ENCODE assay signal across 15 cellular contexts in the genomic region with DNA sequence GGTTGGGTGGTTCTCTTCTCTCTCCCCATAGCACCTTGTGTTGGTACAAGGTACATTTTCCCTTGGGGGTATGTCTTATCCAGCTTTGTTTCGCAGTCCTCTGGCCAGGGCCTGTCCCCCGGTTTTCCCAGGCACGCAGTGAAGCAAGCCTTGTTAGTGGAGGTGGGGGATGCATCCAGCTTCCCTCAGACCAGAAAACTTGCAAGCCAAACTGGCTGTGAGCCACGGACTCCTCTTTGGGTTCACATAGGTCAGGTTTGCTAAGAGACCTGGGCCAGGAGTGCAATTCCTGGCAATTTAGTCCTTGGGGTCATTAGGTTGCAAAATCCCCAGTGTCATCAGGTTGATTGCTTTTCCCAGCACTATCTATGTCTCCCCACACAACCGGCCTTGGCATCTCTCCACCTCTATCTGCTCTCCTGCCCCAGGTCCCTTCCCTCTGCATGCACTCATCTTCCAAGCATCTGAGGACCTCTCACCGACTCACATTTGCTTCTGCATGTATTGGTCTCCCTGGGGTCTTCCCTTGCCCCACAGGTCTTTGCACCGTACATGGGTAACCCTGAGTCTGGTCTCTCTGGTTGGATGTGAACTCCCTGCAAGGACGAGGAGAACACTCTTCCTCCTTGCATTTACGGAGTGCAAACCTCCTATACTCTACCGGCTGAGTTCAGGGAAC. TPM values are rescaled to one million over a fixed set of nuclear protein-coding genes. Genes with fewer than 3 reads are reported as not detected.
A peak's percentile ranks its signal among the peaks of the same experiment; 100 is the strongest.
DNase-seq lines count a peak whose midpoint lies in the region; ATAC-seq, FAIRE-seq and TF ChIP-seq lines count a peak whose summit lies in the region.
"Had no signal": no experiment of that assay in that cellular context is flagged by ENCODE, and none has a peak within 500 bp of the region (broad histone marks: within the 10 kb centered on the region; RNA-seq: fewer than 3 reads in every experiment).

No MANE protein-coding gene starts in this region.

- in situ Hi-C loops in mammary epithelial cell (cut with MboI; ENCODE audit: low sequenced_read_pairs in 2 of 2) (no loop called here), HepG2 (cut with HindIII; ENCODE audit: extremely low pct_ligation_motif_present, low pct_unique_long_range_greater_than_20kb) (loop anchor here (5.0 kb wide), 2 partner anchors 59 to 96 kb away; no protein-coding TSS in a partner anchor)

- H3K9me3 ChIP-seq in mammary epithelial cell (replicated peaks; ENCODE audit: insufficient read depth, low read length) (no peaks in the 10 kb centered on the region), HepG2 (ENCODE audit: low read length) (no peaks in the 10 kb centered on the region), suprapubic skin (no peaks in the 10 kb centered on the region)
- H3K9me3 ChIP-seq: Caco-2, sigmoid colon, uterus had no signal

- no peak for TF ChIP-seq RAD21 in HepG2 (CRISPR knock-in tag; IDR thresholded peaks at IDR 0.05)

- peak overlapping the region; percentile 86 for H3K27ac ChIP-seq in mammary epithelial cell (ENCODE audit: insufficient read depth, low read depth, low read length)
- H3K27ac ChIP-seq in HepG2 (ENCODE audit: extremely low read length, insufficient read depth, low read length): peak overlapping the region; percentile 46
- peak overlapping the region; percentile 91 for H3K27ac ChIP-seq in suprapubic skin
- H3K27ac ChIP-seq: dorsolateral prefrontal cortex, KMS-11, sigmoid colon, uterus had no signal

- peaks cover 11% of the 10 kb centered on the region for H3K79me2 ChIP-seq in mammary epithelial cell (ENCODE audit: insufficient read depth, low read length)
- H3K79me2 ChIP-seq in HepG2 (ENCODE audit: insufficient read depth, low read length): no peaks in the 10 kb centered on the region

- H3K36me3 ChIP-seq in mammary epithelial cell (ENCODE audit: insufficient read depth, low read length) (no peaks in the 10 kb centered on the region), HepG2 (replicated peaks in 1 of 2; ENCODE audit: control insufficient read depth in 1 of 2, insufficient read depth in 2 of 2, low read length in 2 of 2) (no peaks in the 10 kb centered on the region), suprapubic skin (no peaks in the 10 kb centered on the region)
- H3K36me3 ChIP-seq: sigmoid colon, uterus had no signal

- BruUV-seq in mammary epithelial cell (replicated peaks; lab: Mats Ljungman, UMichigan) (no TSS peak), HepG2 (replicated peaks; lab: Mats Ljungman, UMichigan) (no TSS peak)

- TF ChIP-seq EP300 in HepG2 (IDR thresholded peaks at IDR 0.05; ENCODE audit: low read depth in 2 of 2, low read length in 2 of 2) (peak in 1 of 2 experiments; percentile 76; a peak in 1 of 4 replicates), HepG2 (CRISPR knock-in tag; IDR thresholded peaks at IDR 0.05; ENCODE audit: borderline replicate concordance) (peak; percentile 58; the same call in 1 of the 2 replicates), suprapubic skin (IDR thresholded peaks at IDR 0.05) (no peak)

- peak; percentile 70 for DNase-seq in NCI-H226
- DNase-seq in mammary epithelial cell: no peak
- DNase-seq in HepG2 (ENCODE audit: low spot score): peak; percentile 85
- no peak for DNase-seq in suprapubic skin (ENCODE audit: low spot score in 2 of 2)
- DNase-seq in effector CD4-positive, alpha-beta T cell: no peak
- no peak for DNase-seq in SHP77 treated with DMSO at 0.1 percent for 48 hours (lab: John Stamatoyannopoulos, UW)
- DNase-seq in NCI-H187 treated with DMSO at 0.1 percent for 48 hours (lab: John Stamatoyannopoulos, UW): no peak

- H3K27me3 ChIP-seq in mammary epithelial cell (ENCODE audit: insufficient read depth, low read length) (no peaks in the 10 kb centered on the region), HepG2 (ENCODE audit: control insufficient read depth in 1 of 2, insufficient read depth in 2 of 2, low read length in 2 of 2) (no peaks in the 10 kb centered on the region; a peak in 1 of 5 replicates), suprapubic skin (no peaks in the 10 kb centered on the region)
- H3K27me3 ChIP-seq: dorsolateral prefrontal cortex, sigmoid colon, uterus had no signal

- dilution Hi-C loops in mammary epithelial cell (cut with HindIII; ENCODE audit: low sequenced_read_pairs): no loop called here

- H3K4me1 ChIP-seq in mammary epithelial cell (ENCODE audit: insufficient read depth, low read length) (peaks cover 49% of the 10 kb centered on the region), HepG2 (ENCODE audit: insufficient read depth, low read length) (peaks cover 36% of the 10 kb centered on the region), suprapubic skin (peaks cover 32% of the 10 kb centered on the region)
- H3K4me1 ChIP-seq: Caco-2, uterus had no signal

- POLR2A ChIA-PET in HepG2 (lab: Yijun Ruan, JAX): interaction anchor here (0.8 to 2.8 kb wide), 11 partner anchors 9 to 108 kb away, joined by 3 to 16 read pairs (median 3); partner anchors contain the start of genes LEO1 and MAPK6

- ATAC-seq in HepG2: peak; percentile 79

- intact Hi-C loops in mammary epithelial cell (cut with micrococcal nuclease): loop anchor here (5.0 kb wide), 1 partner anchor 296 kb away; no protein-coding TSS in a partner anchor
- intact Hi-C loops in HepG2 (cut with micrococcal nuclease; ENCODE audit: unreplicated experiment): loop anchor here (1.0 to 5.0 kb wide), 4 partner anchors 56 to 296 kb away; no protein-coding TSS in a partner anchor

- H4K20me1 ChIP-seq in mammary epithelial cell (ENCODE audit: insufficient read depth, low read length) (no peaks in the 10 kb centered on the region), HepG2 (ENCODE audit: insufficient read depth, low read length) (no peaks in the 10 kb centered on the region)

- FAIRE-seq in HepG2 (lab: Jason Lieb, UNC): peak; percentile 88
- FAIRE-seq: frontal cortex, islet of Langerhans had no signal

- no peak for TF ChIP-seq CTCF in mammary epithelial cell (conservative IDR thresholded peaks at IDR 0.05 in 1 of 2, IDR thresholded peaks at IDR 0.05 in 1 of 2; ENCODE audit: extremely low read depth in 1 of 2, insufficient read depth in 1 of 2, low read depth in 1 of 2, low read length in 2 of 2)
- no peak for TF ChIP-seq CTCF in HepG2 (CRISPR knock-in tag; IDR thresholded peaks at IDR 0.05)
- no peak for TF ChIP-seq CTCF in suprapubic skin (IDR thresholded peaks at IDR 0.05)

- WGBS in mammary epithelial cell (ENCODE audit: low coverage, missing lambda C conversion rate): 83% methylated on average over 10 of the region's 10 CpGs
- WGBS in HepG2 (ENCODE audit: low lambda C conversion rate): 1% methylated on average over 6 of the region's 10 CpGs
- 80% methylated on average over 10 of the region's 10 CpGs for WGBS in suprapubic skin

- H3K4me3 ChIP-seq in mammary epithelial cell (replicated peaks in 1 of 3; ENCODE audit: insufficient read depth in 1 of 3, low read depth in 2 of 3, low read length in 3 of 3): no peak overlapping the region
- peak overlapping the region; percentile 43 to 67 (median 45) for H3K4me3 ChIP-seq in HepG2 (replicated peaks in 1 of 3; ENCODE audit: insufficient read depth in 1 of 3, low read depth in 2 of 3, low read length in 3 of 3)
- H3K4me3 ChIP-seq in suprapubic skin: no peak overlapping the region
- H3K4me3 ChIP-seq: sigmoid colon, uterus had no signal

- TF ChIP-seq POLR2A in HepG2 (IDR thresholded peaks at IDR 0.05; ENCODE audit: insufficient read depth in 1 of 2, low read depth in 2 of 2, low read length in 2 of 2) (no peak), suprapubic skin (IDR thresholded peaks at IDR 0.05) (no peak)

- H3K9ac ChIP-seq in mammary epithelial cell (ENCODE audit: insufficient read depth, low read length) (no peak overlapping the region), HepG2 (ENCODE audit: insufficient read depth, low read depth, low read length) (peak overlapping the region; percentile 47)
- H3K9ac ChIP-seq: KMS-11 had no signal

- H2AFZ ChIP-seq in mammary epithelial cell (ENCODE audit: low read depth, low read length): no peak overlapping the region
- H2AFZ ChIP-seq in HepG2 (ENCODE audit: low read length): peak overlapping the region; percentile 70

- H3K4me2 ChIP-seq in mammary epithelial cell (ENCODE audit: insufficient read depth, low read depth, low read length) (peak overlapping the region; percentile 17), HepG2 (ENCODE audit: low read depth, low read length) (peak overlapping the region; percentile 98)
- H3K4me2 ChIP-seq: KMS-11 had no signal

- CTCF ChIA-PET in mammary epithelial cell (lab: Charles Lee; ENCODE audit: low non-redundant PET) (interaction anchor here (0.5 to 0.7 kb wide), 4 partner anchors 8 to 25 kb away, joined by 3 to 8 read pairs (median 3); no protein-coding TSS in a partner anchor), HepG2 (lab: Yijun Ruan, JAX; ENCODE audit: low intra/inter-chr PET ratio, low total read pairs) (interaction anchor here (1.5 to 1.7 kb wide), 2 partner anchors 61 to 96 kb away, joined by 5 to 6 read pairs; no protein-coding TSS in a partner anchor)

RNA-seq across cellular contexts. Expression of gene BCL2L10, which starts 34.2 kb away (rescaled TPM):
- total RNA-seq in mammary epithelial cell: 1 to 10 TPM in 1 of 2 donors, not detected in 1; 2.2 TPM
- 0.39 TPM for polyA plus RNA-seq in mammary epithelial cell
- polyA minus RNA-seq in mammary epithelial cell: 5.5 TPM
- not detected in 2 replicates for total RNA-seq in HepG2 (2016; rRNA removed; fragmentation: Illumina TruSeq; extraction: Trizol)
- not detected in 2 replicates for total RNA-seq in HepG2 (2016; cell fraction: cytosol; rRNA removed; fragmentation: Illumina TruSeq; extraction: Trizol; ENCODE audit: low read depth)
- total RNA-seq in HepG2 (2016; cell fraction: insoluble cytoplasmic fraction; rRNA removed; fragmentation: Illumina TruSeq; extraction: Trizol): not detected in 2 replicates
- total RNA-seq in HepG2 (2016; cell fraction: membrane; rRNA removed; fragmentation: Illumina TruSeq; extraction: Trizol): not detected in 2 replicates
- not detected in 2 replicates for total RNA-seq in HepG2 (2016; cell fraction: nucleus; rRNA removed; fragmentation: Illumina TruSeq; extraction: Trizol)
- polyA plus RNA-seq in HepG2 (2011; rRNA removed): not detected in 2 replicates
- polyA plus RNA-seq in HepG2 (2011; cell fraction: cytosol; rRNA removed): not detected in 2 replicates
- not detected in 2 replicates for polyA plus RNA-seq in HepG2 (2011; cell fraction: nucleus; rRNA removed)
- not detected in 2 replicates for polyA plus RNA-seq in HepG2 (2012)
- not detected in 2 replicates for polyA plus RNA-seq in HepG2 (2016; cell fraction: cytosol; fragmentation: Illumina TruSeq; extraction: Trizol; ENCODE audit: low read depth)
- polyA plus RNA-seq in HepG2 (2016; cell fraction: insoluble cytoplasmic fraction; fragmentation: Illumina TruSeq; extraction: Trizol; ENCODE audit: low read depth): not detected in 2 replicates
- polyA plus RNA-seq in HepG2 (2016; cell fraction: membrane; fragmentation: Illumina TruSeq; extraction: Trizol; ENCODE audit: low read depth): not detected in 2 replicates
- polyA plus RNA-seq in HepG2 (2016; cell fraction: nucleus; fragmentation: Illumina TruSeq; extraction: Trizol; ENCODE audit: insufficient read depth, low read depth): not detected in 2 replicates
- not detected in 2 replicates for polyA minus RNA-seq in HepG2 (2011; rRNA and poly(A)+ RNA removed; ENCODE audit: low replicate concordance)
- polyA minus RNA-seq in HepG2 (2011; cell fraction: cytosol; rRNA and poly(A)+ RNA removed): not detected in 2 replicates
- polyA minus RNA-seq in HepG2 (2011; cell fraction: nucleus; rRNA and poly(A)+ RNA removed): 0.62 TPM in 1 of 2 replicates, not detected in the other
- 10 to 100 TPM in 3 of 4 donors, 1 to 10 TPM in 1; 9.3 to 18.1 (median 15.1) TPM for total RNA-seq in suprapubic skin
- total RNA-seq: Right ventricle myocardium superior had no signal

RNA-seq across cellular contexts. Expression of gene MAPK6, which starts 59.3 kb away (rescaled TPM):
- total RNA-seq in mammary epithelial cell: 100 to 1,000 TPM in 1 of 2 donors, 10 to 100 TPM in 1; 99.9 to 105 TPM
- 42.5 TPM for polyA plus RNA-seq in mammary epithelial cell
- polyA minus RNA-seq in mammary epithelial cell: 76.9 TPM
- total RNA-seq in HepG2 (2016; rRNA removed; fragmentation: Illumina TruSeq; extraction: Trizol): 99.7 and 188 TPM in 2 replicates
- 19.1 and 23.2 TPM in 2 replicates for total RNA-seq in HepG2 (2016; cell fraction: cytosol; rRNA removed; fragmentation: Illumina TruSeq; extraction: Trizol; ENCODE audit: low read depth)
- 102 and 181 TPM in 2 replicates for total RNA-seq in HepG2 (2016; cell fraction: insoluble cytoplasmic fraction; rRNA removed; fragmentation: Illumina TruSeq; extraction: Trizol)
- total RNA-seq in HepG2 (2016; cell fraction: membrane; rRNA removed; fragmentation: Illumina TruSeq; extraction: Trizol): 106 and 120 TPM in 2 replicates
- 59.2 and 61.8 TPM in 2 replicates for total RNA-seq in HepG2 (2016; cell fraction: nucleus; rRNA removed; fragmentation: Illumina TruSeq; extraction: Trizol)
- polyA plus RNA-seq in HepG2 (2011; rRNA removed): 72.5 and 89.5 TPM in 2 replicates
- polyA plus RNA-seq in HepG2 (2011; cell fraction: cytosol; rRNA removed): 38.7 and 59.9 TPM in 2 replicates
- 17.3 and 27.5 TPM in 2 replicates for polyA plus RNA-seq in HepG2 (2011; cell fraction: nucleus; rRNA removed)
- 88.0 and 112 TPM in 2 replicates for polyA plus RNA-seq in HepG2 (2012)
- 10.3 and 11.1 TPM in 2 replicates for polyA plus RNA-seq in HepG2 (2016; cell fraction: cytosol; fragmentation: Illumina TruSeq; extraction: Trizol; ENCODE audit: low read depth)
- 125 and 127 TPM in 2 replicates for polyA plus RNA-seq in HepG2 (2016; cell fraction: insoluble cytoplasmic fraction; fragmentation: Illumina TruSeq; extraction: Trizol; ENCODE audit: low read depth)
- 48.4 and 51.8 TPM in 2 replicates for polyA plus RNA-seq in HepG2 (2016; cell fraction: membrane; fragmentation: Illumina TruSeq; extraction: Trizol; ENCODE audit: low read depth)
- 46.4 and 50.6 TPM in 2 replicates for polyA plus RNA-seq in HepG2 (2016; cell fraction: nucleus; fragmentation: Illumina TruSeq; extraction: Trizol; ENCODE audit: insufficient read depth, low read depth)
- 21.4 and 67.1 TPM in 2 replicates for polyA minus RNA-seq in HepG2 (2011; rRNA and poly(A)+ RNA removed; ENCODE audit: low replicate concordance)
- 105 and 119 TPM in 2 replicates for polyA minus RNA-seq in HepG2 (2011; cell fraction: cytosol; rRNA and poly(A)+ RNA removed)
- polyA minus RNA-seq in HepG2 (2011; cell fraction: nucleus; rRNA and poly(A)+ RNA removed): 83.8 and 92.4 TPM in 2 replicates
- 10 to 100 TPM; 50.0 to 87.1 (median 69.2) TPM for total RNA-seq in suprapubic skin

Comparison
In these comparisons a context has a peak if more than half of its experiments do, and no peak if none do; other contexts are left out.
1. DNase-seq: peak in NCI-H226 (single experiment) and HepG2 (single experiment); none in mammary epithelial cell (single experiment), suprapubic skin (0 of 2), effector CD4-positive, alpha-beta T cell (single experiment), SHP77 treated with DMSO at 0.1 percent for 48 hours (single experiment) and NCI-H187 treated with DMSO at 0.1 percent for 48 hours (single experiment).
2. H3K4me3 ChIP-seq: peak in HepG2 (3 of 3); none in mammary epithelial cell (0 of 3) and suprapubic skin (single experiment).
3. Peak in every context shown above with its lines, with median percentiles within 50 percentile points of each other: H3K27ac ChIP-seq.